In the genomic region with DNA sequence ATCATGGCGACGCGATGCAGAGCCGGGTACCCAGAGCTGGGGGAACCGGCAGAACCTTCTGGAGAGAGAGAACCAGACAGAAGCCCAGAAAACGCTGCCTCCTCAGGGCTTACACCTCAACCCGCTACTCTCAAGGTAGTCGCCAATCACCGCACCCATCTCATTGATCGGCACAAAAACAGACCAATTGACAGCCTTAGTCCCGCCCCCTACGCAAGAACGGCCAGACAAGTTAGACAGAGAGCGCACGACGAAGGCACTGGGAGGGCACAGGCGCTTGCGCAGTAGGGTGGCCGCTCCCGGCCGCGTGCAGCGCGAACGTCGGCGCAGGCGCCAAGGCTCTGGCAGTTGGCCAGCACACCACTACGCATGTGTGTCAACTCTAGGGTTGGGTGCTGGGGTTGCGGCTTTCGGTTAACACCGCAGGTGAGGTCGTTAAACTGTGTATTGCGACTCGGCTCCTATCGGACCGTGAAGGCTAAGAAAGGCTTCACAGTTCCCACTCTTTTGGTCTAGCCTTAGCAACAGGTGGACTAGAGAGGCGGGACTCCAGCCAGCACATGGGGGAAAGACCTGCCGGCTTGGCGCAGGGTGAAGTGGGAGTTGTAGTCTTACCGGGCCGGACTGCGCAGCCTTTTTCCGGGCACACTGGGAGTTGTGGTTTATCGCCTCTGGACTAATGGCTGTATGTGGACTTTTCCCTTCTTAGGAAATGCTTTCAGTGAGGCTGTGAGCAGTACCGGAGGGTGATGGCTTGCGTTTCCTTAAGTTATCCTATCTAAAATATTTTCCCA, we compare ENCODE assay signal across 8 cellular contexts.
DNase-seq lines count a peak whose midpoint lies in the region; ATAC-seq and TF ChIP-seq lines count a peak whose summit lies in the region.

A gene (minus strand): TSS at position 113 of the 794 bp plus-strand sequence. CDS start 108 bp downstream, at position 5.
A gene (plus strand): TSS at position 347 of the 794 bp plus-strand sequence. CDS start 1,232 bp downstream, outside the sequence.

- peak within 1 kb of the TSS; percentile 84 for H3K4me3 ChIP-seq in OCI-LY3 (ENCODE audit: low read length)
- H3K4me3 ChIP-seq in epithelial cell of esophagus (ENCODE audit: low read length), result peak within 1 kb of the TSS; percentile 91

- DNase-seq in DMS 273 treated with DMSO at 0.1 percent for 48 hours (lab: John Stamatoyannopoulos, UW), result peak; percentile 99
- DNase-seq in HuH-7.5 (ENCODE audit: low spot score), result peak; percentile 97
- peak; percentile 99 for DNase-seq in activated T-cell treated with anti-CD3 and anti-CD28 coated beads for 24 hours (ENCODE audit: low read depth)
- peak; percentile 100 for DNase-seq in epithelial cell of esophagus (ENCODE audit: low read depth)
- peak; percentile 97 for DNase-seq in middle frontal gyrus (ENCODE audit: extremely low spot score, low spot score)
- DNase-seq in stimulated activated CD8-positive, alpha-beta memory T cell treated with anti-CD3 and anti-CD28 coated beads, Interleukin-2, amount 100 ng/mL, for 1 hour (ENCODE audit: low read depth in 2 of 2), result peak; percentile 97 to 99

- H3K36me3 ChIP-seq in OCI-LY3 (replicated peaks; ENCODE audit: low read depth, low read length), result peaks cover 32% of the 10 kb centered on the region

- H3K79me2 ChIP-seq in OCI-LY3 (ENCODE audit: low read length), result peaks cover 50% of the 10 kb centered on the region

- no peak for TF ChIP-seq CTCF in OCI-LY3 (IDR thresholded peaks at IDR 0.05; ENCODE audit: low read depth, low read length)
- no peak for TF ChIP-seq CTCF in epithelial cell of esophagus (IDR thresholded peaks at IDR 0.05; ENCODE audit: insufficient read depth, low read depth, low read length, missing control alignments)

- H3K4me2 ChIP-seq in OCI-LY3 (ENCODE audit: low read length), result peak within 1 kb of the TSS; percentile 70

- peak within 1 kb of the TSS; percentile 65 for H2AFZ ChIP-seq in OCI-LY3 (ENCODE audit: low read depth, low read length)

- H3K9me3 ChIP-seq in OCI-LY3 (ENCODE audit: insufficient read depth, low read length), result no peaks in the 10 kb centered on the region

- peak; percentile 90 for ATAC-seq in GM21528 (IDR thresholded peaks at IDR 0.05; ENCODE audit: low FRiP score, unreplicated experiment)

- H3K4me1 ChIP-seq in OCI-LY3 (ENCODE audit: low read length), result peaks cover 13% of the 10 kb centered on the region

- H3K27ac ChIP-seq in OCI-LY3 (ENCODE audit: low read length), result peak within 1 kb of the TSS; percentile 81

- H4K20me1 ChIP-seq in OCI-LY3 (ENCODE audit: insufficient read depth, low read length), result peaks cover 19% of the 10 kb centered on the region; the same call in 1 of the 2 replicates

- peak within 1 kb of the TSS; percentile 81 for H3K9ac ChIP-seq in OCI-LY3 (ENCODE audit: low read length)

- no peaks in the 10 kb centered on the region for H3K27me3 ChIP-seq in OCI-LY3 (ENCODE audit: low read depth, low read length)

Comparison
In these comparisons a context has a peak if more than half of its experiments do, and no peak if none do; other contexts are left out.
1. Peak in every context shown above with its lines: DNase-seq, ATAC-seq, H3K4me3 ChIP-seq and H3K27ac ChIP-seq.